10 cellular contexts compared by ENCODE assay signal in the genomic region with DNA sequence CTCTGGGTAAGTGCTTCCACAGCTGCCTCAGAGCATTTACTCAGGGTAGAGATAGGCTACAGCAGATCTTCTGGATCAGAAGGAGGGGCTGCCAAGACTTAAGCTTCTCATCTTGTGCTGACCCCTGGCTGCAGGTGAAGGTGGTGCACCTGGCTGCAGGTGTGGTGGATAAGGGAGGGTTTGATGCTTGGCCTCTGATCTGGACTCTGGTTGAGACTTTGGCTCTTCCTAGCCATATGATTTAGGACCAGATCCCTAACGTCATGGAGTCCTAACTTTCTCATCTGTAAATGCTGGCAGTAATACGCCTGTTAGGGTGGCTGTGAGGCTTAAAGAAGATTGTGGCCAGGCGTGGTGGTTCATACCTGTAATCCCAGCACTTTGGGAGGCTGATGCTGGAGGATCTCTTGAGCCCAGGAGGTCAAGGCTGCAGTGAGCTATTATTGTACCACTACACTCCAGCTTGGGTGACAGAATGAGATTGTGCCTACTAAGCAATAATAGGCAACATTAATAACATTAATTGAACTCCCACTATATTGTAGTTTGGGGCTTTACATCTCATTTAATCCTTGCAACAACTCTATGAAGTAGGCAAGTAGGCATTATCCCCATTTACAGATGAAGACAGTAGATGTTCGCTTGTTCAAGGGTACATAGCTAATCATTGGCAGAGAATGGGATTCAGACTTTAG. TPM values are rescaled to one million over a fixed set of nuclear protein-coding genes. Genes with fewer than 3 reads are reported as not detected.
DNase-seq lines count a peak whose midpoint lies in the region; ATAC-seq and TF ChIP-seq lines count a peak whose summit lies in the region.
"Had no signal": no experiment of that assay in that cellular context is flagged by ENCODE, and none has a peak within 500 bp of the region (broad histone marks: within the 10 kb centered on the region; RNA-seq: fewer than 3 reads in every experiment).

No MANE protein-coding gene starts in this region.

- H2AFZ ChIP-seq in Karpas-422 (ENCODE audit: low read length): no peak overlapping the region

- H3K4me1 ChIP-seq in Karpas-422 (ENCODE audit: low read length): peaks cover 6% of the 10 kb centered on the region

- H3K79me2 ChIP-seq in Karpas-422 (ENCODE audit: low read length): no peaks in the 10 kb centered on the region

- 0 out of 2 replicates have a peak, but pooled peaks cover 6% of the 10 kb centered on the region for H4K20me1 ChIP-seq in Karpas-422 (ENCODE audit: insufficient read depth, low read depth, low read length)

- H3K9ac ChIP-seq in Karpas-422 (ENCODE audit: low read length): no peak overlapping the region

- no peaks in the 10 kb centered on the region for H3K9me3 ChIP-seq in Karpas-422 (ENCODE audit: low read length)

- no peaks in the 10 kb centered on the region for H3K36me3 Mint-ChIP-seq in activated CD4-positive, alpha-beta T cell treated with anti-CD3 and anti-CD28 coated beads for 36 hours (ENCODE audit: low read depth)

- no peak overlapping the region for H3K27ac Mint-ChIP-seq in activated CD4-positive, alpha-beta T cell treated with anti-CD3 and anti-CD28 coated beads for 36 hours

- DNase-seq in activated CD4-positive, alpha-beta T cell treated with anti-CD3 and anti-CD28 coated beads for 36 hours: peak; percentile 44
- no peak for DNase-seq in activated CD4-positive, alpha-beta T cell treated with anti-CD3 and anti-CD28 coated beads, Interleukin-2, amount 50 U/mL, for 48 hours
- DNase-seq in Karpas-422 (peak; percentile 77), epithelial cell of esophagus (ENCODE audit: low read depth) (peak; percentile 63), retinal pigment epithelial cell (ENCODE audit: low read depth) (no peak), ureter (ENCODE audit: low spot score) (no peak)
- DNase-seq: AML-193 had no signal

- CTCF ChIA-PET in activated CD4-positive, alpha-beta T cell treated with anti-CD3 and anti-CD28 coated beads for 36 hours (lab: Charles Lee): interaction anchor here (0.6 to 6.8 kb wide), 6 partner anchors 8 to 383 kb away, joined by 3 to 115 read pairs (median 6); a partner anchor contains a TSS

- H3K4me3 ChIP-seq in Karpas-422 (ENCODE audit: low read length): no peak overlapping the region
- no peak overlapping the region for H3K4me3 ChIP-seq in epithelial cell of esophagus (ENCODE audit: low read length)
- H3K4me3 ChIP-seq in retinal pigment epithelial cell (ENCODE audit: low read length): no peak overlapping the region

- H3K9me2 ChIP-seq in Karpas-422 (replicated peaks; ENCODE audit: insufficient read depth, low read length): no peaks in the 10 kb centered on the region

- H3K4me2 ChIP-seq in Karpas-422 (ENCODE audit: low read depth, low read length, poor library complexity, severe bottlenecking): no peak overlapping the region

- peaks cover 6% of the 10 kb centered on the region for H3K9me3 Mint-ChIP-seq in activated CD4-positive, alpha-beta T cell treated with anti-CD3 and anti-CD28 coated beads for 36 hours (ENCODE audit: low read depth)

- peak; percentile 54 for TF ChIP-seq CTCF in epithelial cell of esophagus (IDR thresholded peaks at IDR 0.05; ENCODE audit: insufficient read depth, low read depth, low read length, missing control alignments)
- peak; percentile 51 for TF ChIP-seq CTCF in retinal pigment epithelial cell (conservative IDR thresholded peaks at IDR 0.05; ENCODE audit: low read depth, low read length)

- no peak overlapping the region for H3K27ac ChIP-seq in Karpas-422 (ENCODE audit: low read length)

- POLR2A ChIA-PET in activated CD4-positive, alpha-beta T cell treated with anti-CD3 and anti-CD28 coated beads for 36 hours (lab: Charles Lee): no interaction called here

- intact Hi-C loops in activated CD4-positive, alpha-beta T cell treated with anti-CD3 and anti-CD28 coated beads for 36 hours (cut with DNase I, micrococcal nuclease): no loop called here

- no peak overlapping the region for H3K4me3 Mint-ChIP-seq in activated CD4-positive, alpha-beta T cell treated with anti-CD3 and anti-CD28 coated beads for 36 hours

- ATAC-seq in activated CD4-positive, alpha-beta T cell treated with anti-CD3 and anti-CD28 coated beads for 36 hours: peak; percentile 26
- no peak for ATAC-seq in HG02852 (IDR thresholded peaks at IDR 0.05; ENCODE audit: unreplicated experiment)
- ATAC-seq in HG02840 (IDR thresholded peaks at IDR 0.05; ENCODE audit: low FRiP score, unreplicated experiment): no peak

- H3K27me3 Mint-ChIP-seq in activated CD4-positive, alpha-beta T cell treated with anti-CD3 and anti-CD28 coated beads for 36 hours: no peaks in the 10 kb centered on the region

- no peaks in the 10 kb centered on the region for H3K4me1 Mint-ChIP-seq in activated CD4-positive, alpha-beta T cell treated with anti-CD3 and anti-CD28 coated beads for 36 hours

- no peaks in the 10 kb centered on the region for H3K36me3 ChIP-seq in Karpas-422 (ENCODE audit: insufficient read depth, low read length)

- no peaks in the 10 kb centered on the region for H3K27me3 ChIP-seq in Karpas-422 (ENCODE audit: low read length)

RNA-seq across cellular contexts. Expression of a gene that starts 10.7 kb away (rescaled TPM):
- total RNA-seq in activated CD4-positive, alpha-beta T cell treated with anti-CD3 and anti-CD28 coated beads for 36 hours: under 1 TPM; 0.07 to 0.11 TPM
- 8.4 and 9.2 TPM in 2 replicates for total RNA-seq in Karpas-422 (2014; rRNA removed; shearing (Covaris generic); ENCODE audit: low replicate concordance)
- 126 TPM for total RNA-seq in ureter

RNA-seq across cellular contexts. Expression of a gene that starts 30.1 kb away (rescaled TPM):
- total RNA-seq in activated CD4-positive, alpha-beta T cell treated with anti-CD3 and anti-CD28 coated beads for 36 hours: not detected
- total RNA-seq in Karpas-422 (2014; rRNA removed; shearing (Covaris generic); ENCODE audit: low replicate concordance): 59.6 and 80.0 TPM in 2 replicates
- 9.4 TPM for total RNA-seq in ureter
- total RNA-seq: renal cortical epithelial cell had no signal

RNA-seq across cellular contexts. Expression of a gene that starts 39.9 kb away (rescaled TPM):
- total RNA-seq in activated CD4-positive, alpha-beta T cell treated with anti-CD3 and anti-CD28 coated beads for 36 hours: 100 to 1,000 TPM in 1 of 2 experiments, 10 to 100 TPM in 1; 87.9 to 135 TPM
- 48.2 and 64.1 TPM in 2 replicates for total RNA-seq in Karpas-422 (2014; rRNA removed; shearing (Covaris generic); ENCODE audit: low replicate concordance)
- total RNA-seq in ureter: 42.8 TPM

Comparison
In these comparisons a context has a peak if more than half of its experiments do, and no peak if none do; other contexts are left out.
1. DNase-seq: peak in activated CD4-positive, alpha-beta T cell treated with anti-CD3 and anti-CD28 coated beads for 36 hours (single experiment), Karpas-422 (single experiment) and epithelial cell of esophagus (single experiment); none in activated CD4-positive, alpha-beta T cell treated with anti-CD3 and anti-CD28 coated beads, Interleukin-2, amount 50 U/mL, for 48 hours (0 of 2), retinal pigment epithelial cell (single experiment) and ureter (single experiment).
2. RNA of a gene that starts 10.7 kb away (total RNA-seq): 126 TPM in ureter (single experiment); 8.4 to 9.2 TPM in Karpas-422 and 0.07 to 0.11 TPM in activated CD4-positive, alpha-beta T cell treated with anti-CD3 and anti-CD28 coated beads for 36 hours; every median in the first group is over 10 times any median in the second.
3. RNA of a gene that starts 30.1 kb away (total RNA-seq): 59.6 to 80.0 TPM in Karpas-422 and 9.4 TPM in ureter (single experiment); not detected in activated CD4-positive, alpha-beta T cell treated with anti-CD3 and anti-CD28 coated beads for 36 hours; every median in the first group is over 10 times any median in the second.